In the genomic region with DNA sequence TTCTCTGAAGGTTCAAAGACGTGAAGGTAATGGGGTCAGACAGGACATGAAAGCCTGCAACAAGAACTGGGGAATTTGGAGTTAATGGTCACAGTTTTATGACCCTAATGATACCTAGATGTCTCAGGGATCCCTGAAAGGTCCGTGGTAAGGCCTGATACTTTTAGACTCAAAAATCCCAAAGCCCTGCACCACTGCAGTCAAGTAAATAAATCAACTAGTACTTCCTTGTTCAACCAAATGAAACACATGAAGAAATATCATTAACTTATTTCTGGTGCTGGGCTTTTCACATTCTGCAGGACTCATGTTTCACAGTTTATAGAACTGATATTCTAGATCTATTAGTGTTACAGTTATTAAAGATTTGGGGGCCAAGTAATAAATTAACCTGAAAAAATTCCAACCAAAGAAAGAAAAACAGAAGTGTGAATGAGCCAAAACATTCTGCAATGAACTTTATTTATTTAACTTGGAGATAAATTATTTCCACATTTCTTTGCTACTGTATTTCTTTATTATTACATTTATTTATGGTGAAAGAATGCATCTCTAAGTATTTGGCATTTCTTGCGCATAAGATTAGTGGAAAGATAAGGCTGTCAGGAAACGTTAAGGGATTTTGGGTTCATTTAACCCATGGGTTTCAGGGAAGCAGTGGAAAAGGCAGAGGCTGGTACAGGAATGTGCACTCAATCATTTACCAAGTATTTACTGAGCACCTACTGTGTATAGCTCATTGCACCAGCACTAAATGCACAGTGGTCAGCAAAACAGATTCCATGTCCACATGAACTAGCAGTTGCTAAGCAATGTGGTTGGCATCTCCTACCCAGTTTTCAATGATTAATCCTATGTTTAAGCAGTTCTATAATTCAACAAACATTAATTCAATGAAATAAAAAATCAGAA, we compare ENCODE assay signal across 21 cellular contexts. TPM values are rescaled to one million over a fixed set of nuclear protein-coding genes. Genes with fewer than 3 reads are reported as not detected.
DNase-seq lines count a peak whose midpoint lies in the region; ATAC-seq and TF ChIP-seq lines count a peak whose summit lies in the region.
"Had no signal": no experiment of that assay in that cellular context is flagged by ENCODE, and none has a peak within 500 bp of the region (broad histone marks: within the 10 kb centered on the region; RNA-seq: fewer than 3 reads in every experiment).

No MANE protein-coding gene starts in this region.

- H3K27ac ChIP-seq in psoas muscle (peak overlapping the region; percentile 31), Karpas-422 (ENCODE audit: low read length) (no peak overlapping the region)

- no peak overlapping the region for H3K4me3 ChIP-seq in psoas muscle
- no peak overlapping the region for H3K4me3 ChIP-seq in Karpas-422 (ENCODE audit: low read length)
- H3K4me3 ChIP-seq: mucosa of descending colon had no signal

- peaks cover 2% of the 10 kb centered on the region for H3K27me3 Mint-ChIP-seq in activated CD4-positive, alpha-beta T cell treated with anti-CD3 and anti-CD28 coated beads, Interleukin-2, amount 10 ng/mL, durations not matched to agents 7 days and 5 days
- H3K27me3 Mint-ChIP-seq in activated T-helper 2 cell treated with anti-CD3 and anti-CD28 coated beads, Interferon-gamma antibody, Interleukin-2, Interleukin-4, amounts not matched to agents 10 μg/mL and 5 μg/mL and 100 μg/mL, durations not matched to agents 14 hours and 24 hours and 36 hours (ENCODE audit: low read depth), result no peaks in the 10 kb centered on the region

- ATAC-seq in GM18907 (IDR thresholded peaks at IDR 0.05; ENCODE audit: unreplicated experiment) (peak; percentile 35), psoas muscle (no peak), HG02623 (IDR thresholded peaks at IDR 0.05; ENCODE audit: unreplicated experiment) (no peak)
- ATAC-seq: left colon, mucosa of descending colon had no signal

- H3K79me2 ChIP-seq in Karpas-422 (ENCODE audit: low read length), result no peaks in the 10 kb centered on the region

- no peaks in the 10 kb centered on the region for H3K9me3 Mint-ChIP-seq in activated CD4-positive, alpha-beta T cell treated with anti-CD3 and anti-CD28 coated beads, Interleukin-2, amount 10 ng/mL, durations not matched to agents 7 days and 5 days
- no peaks in the 10 kb centered on the region for H3K9me3 Mint-ChIP-seq in activated T-helper 2 cell treated with anti-CD3 and anti-CD28 coated beads, Interferon-gamma antibody, Interleukin-2, Interleukin-4, amounts not matched to agents 10 μg/mL and 5 μg/mL and 100 μg/mL, durations not matched to agents 14 hours and 24 hours and 36 hours
- H3K9me3 Mint-ChIP-seq: activated naive CD4-positive, alpha-beta T cell treated with anti-CD3 and anti-CD28 coated beads for 36 hours; WTC11 had no signal

- peaks cover 62% of the 10 kb centered on the region for H3K4me1 ChIP-seq in psoas muscle
- no peaks in the 10 kb centered on the region for H3K4me1 ChIP-seq in Karpas-422 (ENCODE audit: low read length)

- no peak overlapping the region for H3K4me2 ChIP-seq in Karpas-422 (ENCODE audit: low read depth, low read length, poor library complexity, severe bottlenecking)

- DNase-seq in amniotic epithelial cell (ENCODE audit: low read depth) (peak; percentile 82), kidney tubule cell (ENCODE audit: low spot score) (peak; percentile 91), psoas muscle (no peak), Karpas-422 (no peak)
- no peak for DNase-seq in activated CD4-positive, alpha-beta T cell treated with anti-CD3 and anti-CD28 coated beads, Interleukin-2, amount 10 ng/mL, durations not matched to agents 7 days and 5 days
- DNase-seq in activated T-helper 2 cell treated with anti-CD3 and anti-CD28 coated beads, Interferon-gamma antibody, Interleukin-2, Interleukin-4, amounts not matched to agents 10 μg/mL and 5 μg/mL and 100 μg/mL, durations not matched to agents 14 hours and 24 hours and 36 hours (ENCODE audit: low spot score), result no peak
- DNase-seq: activated CD4-positive, alpha-beta T cell treated with anti-CD3 and anti-CD28 coated beads, Interleukin-2, amount 50 U/mL, for 48 hours; activated naive CD4-positive, alpha-beta T cell treated with anti-CD3 and anti-CD28 coated beads for 36 hours; activated T-cell treated with anti-CD3 and anti-CD28 coated beads, Interleukin-2, amount 50 U/mL, for 1 hour; C1 segment of cervical spinal cord; effector memory CD4-positive, alpha-beta T cell; GF-D8; left colon; mucosa of descending colon; NCI-H1092; NCI-H2029; NCI-H446 treated with DMSO at 0.1 percent for 48 hours; retina had no signal

- 58 to 70% (median 59%) methylated on average over 4 of the region's 4 CpGs for WGBS in psoas muscle, 3 donors

- CTCF ChIA-PET in activated CD4-positive, alpha-beta T cell treated with anti-CD3 and anti-CD28 coated beads, Interleukin-2, amount 10 ng/mL, durations not matched to agents 7 days and 5 days (lab: Charles Lee), result no interaction called here

- H3K27me3 ChIP-seq in psoas muscle (ENCODE audit: insufficient read depth in 3 of 3, low read length in 2 of 3) (no peaks in the 10 kb centered on the region), Karpas-422 (ENCODE audit: low read length) (no peaks in the 10 kb centered on the region)

- H2AFZ ChIP-seq in Karpas-422 (ENCODE audit: low read length), result no peak overlapping the region

- H3K27ac Mint-ChIP-seq in activated CD4-positive, alpha-beta T cell treated with anti-CD3 and anti-CD28 coated beads, Interleukin-2, amount 10 ng/mL, durations not matched to agents 7 days and 5 days, result no peak overlapping the region
- H3K27ac Mint-ChIP-seq in activated T-helper 2 cell treated with anti-CD3 and anti-CD28 coated beads, Interferon-gamma antibody, Interleukin-2, Interleukin-4, amounts not matched to agents 10 μg/mL and 5 μg/mL and 100 μg/mL, durations not matched to agents 14 hours and 24 hours and 36 hours, result no peak overlapping the region
- H3K27ac Mint-ChIP-seq: activated naive CD4-positive, alpha-beta T cell treated with anti-CD3 and anti-CD28 coated beads for 36 hours; WTC11 had no signal

- no peaks in the 10 kb centered on the region for H3K9me3 ChIP-seq in psoas muscle
- no peaks in the 10 kb centered on the region for H3K9me3 ChIP-seq in Karpas-422 (ENCODE audit: low read length)
- H3K9me3 ChIP-seq: mucosa of descending colon had no signal

- no peak overlapping the region for H3K4me3 Mint-ChIP-seq in activated CD4-positive, alpha-beta T cell treated with anti-CD3 and anti-CD28 coated beads, Interleukin-2, amount 10 ng/mL, durations not matched to agents 7 days and 5 days
- no peak overlapping the region for H3K4me3 Mint-ChIP-seq in activated T-helper 2 cell treated with anti-CD3 and anti-CD28 coated beads, Interferon-gamma antibody, Interleukin-2, Interleukin-4, amounts not matched to agents 10 μg/mL and 5 μg/mL and 100 μg/mL, durations not matched to agents 14 hours and 24 hours and 36 hours (ENCODE audit: low read depth)
- H3K4me3 Mint-ChIP-seq: activated naive CD4-positive, alpha-beta T cell treated with anti-CD3 and anti-CD28 coated beads for 36 hours; WTC11 had no signal

- POLR2A ChIA-PET in activated CD4-positive, alpha-beta T cell treated with anti-CD3 and anti-CD28 coated beads, Interleukin-2, amount 10 ng/mL, durations not matched to agents 7 days and 5 days (lab: Charles Lee), result no interaction called here

- no peaks in the 10 kb centered on the region for H3K36me3 Mint-ChIP-seq in activated CD4-positive, alpha-beta T cell treated with anti-CD3 and anti-CD28 coated beads, Interleukin-2, amount 10 ng/mL, durations not matched to agents 7 days and 5 days (ENCODE audit: low read depth)
- H3K36me3 Mint-ChIP-seq in activated T-helper 2 cell treated with anti-CD3 and anti-CD28 coated beads, Interferon-gamma antibody, Interleukin-2, Interleukin-4, amounts not matched to agents 10 μg/mL and 5 μg/mL and 100 μg/mL, durations not matched to agents 14 hours and 24 hours and 36 hours (ENCODE audit: low read depth), result no peaks in the 10 kb centered on the region
- H3K36me3 Mint-ChIP-seq: WTC11 had no signal

- intact Hi-C loops in psoas muscle (cut with DNase I), result no loop called here
- intact Hi-C loops in activated T-helper 2 cell treated with anti-CD3 and anti-CD28 coated beads, Interferon-gamma antibody, Interleukin-2, Interleukin-4, amounts not matched to agents 10 μg/mL and 5 μg/mL and 100 μg/mL, durations not matched to agents 14 hours and 24 hours and 36 hours (cut with micrococcal nuclease), result no loop called here

- H3K36me3 ChIP-seq in psoas muscle (ENCODE audit: insufficient read depth in 1 of 2, low read depth in 1 of 2), result no peaks in the 10 kb centered on the region
- H3K36me3 ChIP-seq in Karpas-422 (ENCODE audit: insufficient read depth, low read length), result no peaks in the 10 kb centered on the region

- no peak overlapping the region for H3K9ac ChIP-seq in Karpas-422 (ENCODE audit: low read length)

- H4K20me1 ChIP-seq in Karpas-422 (ENCODE audit: insufficient read depth, low read depth, low read length), result no peaks in the 10 kb centered on the region

- H3K4me1 Mint-ChIP-seq in activated CD4-positive, alpha-beta T cell treated with anti-CD3 and anti-CD28 coated beads, Interleukin-2, amount 10 ng/mL, durations not matched to agents 7 days and 5 days, result no peaks in the 10 kb centered on the region
- H3K4me1 Mint-ChIP-seq in activated T-helper 2 cell treated with anti-CD3 and anti-CD28 coated beads, Interferon-gamma antibody, Interleukin-2, Interleukin-4, amounts not matched to agents 10 μg/mL and 5 μg/mL and 100 μg/mL, durations not matched to agents 14 hours and 24 hours and 36 hours (ENCODE audit: low read depth), result no peaks in the 10 kb centered on the region

- H3K9me2 ChIP-seq in Karpas-422 (replicated peaks; ENCODE audit: insufficient read depth, low read length), result no peaks in the 10 kb centered on the region

- TF ChIP-seq CTCF in psoas muscle (IDR thresholded peaks at IDR 0.05), result no peak

RNA-seq across cellular contexts. Expression of a gene that starts 8.7 kb away (rescaled TPM):
- 10 to 100 TPM; 38.2 to 54.2 (median 49.0) TPM for total RNA-seq in psoas muscle
- 1 to 10 TPM; 3.2 to 10.0 (median 4.4) TPM for polyA plus RNA-seq in psoas muscle
- total RNA-seq in activated CD4-positive, alpha-beta T cell treated with anti-CD3 and anti-CD28 coated beads, Interleukin-2, amount 10 ng/mL, durations not matched to agents 7 days and 5 days, result under 1 TPM; 0.62 to 0.89 TPM
- total RNA-seq in Karpas-422 (2014; rRNA removed; shearing (Covaris generic); ENCODE audit: low replicate concordance), result not detected in 2 replicates
- 0.48 and 0.80 TPM in 2 replicates for total RNA-seq in activated T-helper 2 cell treated with anti-CD3 and anti-CD28 coated beads, Interferon-gamma antibody, Interleukin-2, Interleukin-4, amounts not matched to agents 10 μg/mL and 5 μg/mL and 100 μg/mL, durations not matched to agents 14 hours and 24 hours and 36 hours

Comparison
In these comparisons a context has a peak if more than half of its experiments do, and no peak if none do; other contexts are left out.
1. DNase-seq: peak in amniotic epithelial cell (single experiment) and kidney tubule cell (single experiment); none in psoas muscle (0 of 2), activated CD4-positive, alpha-beta T cell treated with anti-CD3 and anti-CD28 coated beads, Interleukin-2, amount 10 ng/mL, durations not matched to agents 7 days and 5 days (single experiment), Karpas-422 (single experiment) and activated T-helper 2 cell treated with anti-CD3 and anti-CD28 coated beads, Interferon-gamma antibody, Interleukin-2, Interleukin-4, amounts not matched to agents 10 μg/mL and 5 μg/mL and 100 μg/mL, durations not matched to agents 14 hours and 24 hours and 36 hours (single experiment).
2. RNA of a gene that starts 8.7 kb away (total RNA-seq): 38.2 to 54.2 TPM in psoas muscle; 0.62 to 0.89 TPM in activated CD4-positive, alpha-beta T cell treated with anti-CD3 and anti-CD28 coated beads, Interleukin-2, amount 10 ng/mL, durations not matched to agents 7 days and 5 days, 0.48 to 0.80 TPM in activated T-helper 2 cell treated with anti-CD3 and anti-CD28 coated beads, Interferon-gamma antibody, Interleukin-2, Interleukin-4, amounts not matched to agents 10 μg/mL and 5 μg/mL and 100 μg/mL, durations not matched to agents 14 hours and 24 hours and 36 hours and not detected in Karpas-422; every median in the first group is over 10 times any median in the second.